ENCODE assay signal across 8 cellular contexts in the genomic region with DNA sequence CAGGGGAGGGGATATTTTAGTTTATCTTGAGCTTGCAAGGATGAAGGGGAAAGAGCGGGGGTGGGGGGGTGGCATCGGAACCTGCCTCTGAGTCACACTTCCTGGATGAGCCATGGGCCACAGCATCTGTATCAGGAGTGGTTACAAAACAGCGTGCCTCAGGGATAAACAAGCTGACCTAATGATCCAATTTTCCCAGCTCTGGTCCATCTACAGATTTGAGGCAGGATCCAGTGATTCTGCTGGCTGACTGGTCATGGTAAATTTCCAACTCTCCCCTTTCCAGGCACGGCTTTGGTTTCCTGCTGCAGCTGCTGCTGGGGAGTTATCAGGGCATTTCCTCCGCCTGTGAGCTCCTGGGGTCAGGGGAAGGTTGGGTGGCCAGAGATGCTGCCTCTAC. TPM values are rescaled to one million over a fixed set of nuclear protein-coding genes. Genes with fewer than 3 reads are reported as not detected.
DNase-seq lines count a peak whose midpoint lies in the region; ATAC-seq and TF ChIP-seq lines count a peak whose summit lies in the region.

No MANE protein-coding gene starts in this region.

- H3K27me3 ChIP-seq in neuronal stem cell (ENCODE audit: control insufficient read depth in 3 of 3, insufficient read depth in 3 of 3, low read depth in 1 of 3, low read length in 3 of 3): peaks cover 0 to under 1% (median 0%) of the 10 kb centered on the region in 3 experiments

- H3K79me1 ChIP-seq in neuronal stem cell (ENCODE audit: low read depth, low read length): no peaks in the 10 kb centered on the region

- no peak overlapping the region for H3K14ac ChIP-seq in neuronal stem cell (ENCODE audit: low read length)

- peak overlapping the region; percentile 21 for H3K18ac ChIP-seq in neuronal stem cell (ENCODE audit: low read length)

- DNase-seq in H4 (ENCODE audit: low spot score): peak; percentile 81
- DNase-seq in T-helper 22 cell (ENCODE audit: low read depth): peak; percentile 46
- DNase-seq in choroid plexus epithelial cell (ENCODE audit: low read depth): peak; percentile 84
- no peak for DNase-seq in neuronal stem cell (ENCODE audit: low spot score)
- no peak for DNase-seq in GF-D8 (lab: John Stamatoyannopoulos, UW)
- no peak for DNase-seq in NCI-H2081 treated with DMSO at 0.1 percent for 48 hours (lab: John Stamatoyannopoulos, UW)
- DNase-seq in D341Med (ENCODE audit: low spot score): no peak

- H3K4ac ChIP-seq in neuronal stem cell (ENCODE audit: low read length): no peak overlapping the region

- H3K23ac ChIP-seq in neuronal stem cell (ENCODE audit: low read depth, low read length, poor library complexity): no peak overlapping the region

- no peaks in the 10 kb centered on the region for H3K36me3 ChIP-seq in neuronal stem cell (replicated peaks in 1 of 2; ENCODE audit: control insufficient read depth in 2 of 2, insufficient read depth in 2 of 2, low read length in 2 of 2)

- no CpG with 5 or more reads among the region's 5 CpGs for WGBS in neuronal stem cell (ENCODE audit: extremely low coverage in 2 of 2, insufficient read length in 2 of 2, insufficient replicate concordance in 1 of 2), 2 donors

- H3K9ac ChIP-seq in neuronal stem cell (ENCODE audit: low read depth, low read length, poor library complexity): no peak overlapping the region

- H2BK12ac ChIP-seq in neuronal stem cell (ENCODE audit: low read length): no peak overlapping the region

- peaks cover 4 to 11% of the 10 kb centered on the region in 2 donors for H3K9me3 ChIP-seq in neuronal stem cell (replicated peaks in 1 of 2; ENCODE audit: control insufficient read depth in 2 of 2, insufficient read depth in 1 of 2, low read depth in 1 of 2, low read length in 2 of 2)

- H2AK5ac ChIP-seq in neuronal stem cell (ENCODE audit: low read depth, low read length): no peak overlapping the region

- H3K4me3 ChIP-seq in choroid plexus epithelial cell (ENCODE audit: low read depth, low read length) (no peak overlapping the region), neuronal stem cell (ENCODE audit: low read length in 2 of 2) (no peak overlapping the region)

- no peak overlapping the region for H4K91ac ChIP-seq in neuronal stem cell (ENCODE audit: low read depth, low read length, poor library complexity)

- no peak overlapping the region for H2BK5ac ChIP-seq in neuronal stem cell (ENCODE audit: low read length)

- TF ChIP-seq CTCF in choroid plexus epithelial cell (conservative IDR thresholded peaks at IDR 0.05; ENCODE audit: low read depth, low read length): no peak

- H3K4me2 ChIP-seq in neuronal stem cell (ENCODE audit: insufficient read depth, low read length, poor library complexity, severe bottlenecking): no peak overlapping the region

- no peak overlapping the region for H3K27ac ChIP-seq in neuronal stem cell (replicated peaks; ENCODE audit: low read length)

- H2AFZ ChIP-seq in neuronal stem cell (ENCODE audit: low read length): peak overlapping the region; percentile 59

- H2BK120ac ChIP-seq in neuronal stem cell (ENCODE audit: low read depth, low read length): no peak overlapping the region

- ATAC-seq in HG03354 (IDR thresholded peaks at IDR 0.05; ENCODE audit: poor library complexity, severe bottlenecking, unreplicated experiment): no peak

- H3K4me1 ChIP-seq in neuronal stem cell (ENCODE audit: control insufficient read depth in 2 of 2, insufficient read depth in 1 of 2, low read depth in 1 of 2, low read length in 2 of 2): peaks cover 6 to 11% of the 10 kb centered on the region in 2 donors

- no peak overlapping the region for H4K8ac ChIP-seq in neuronal stem cell (ENCODE audit: low read depth, low read length)

- no peak overlapping the region for H2BK15ac ChIP-seq in neuronal stem cell (ENCODE audit: low read length)

RNA-seq across cellular contexts. Expression of gene HPCAL1, which starts 4.8 kb away (rescaled TPM):
- 40.4 and 50.8 TPM in 2 replicates for total RNA-seq in H4 (2014; rRNA removed; shearing (Covaris generic))
- 10.7 TPM for polyA plus RNA-seq in neuronal stem cell (2013, experiment 1 of 2)
- polyA plus RNA-seq in neuronal stem cell (2013, experiment 2 of 2): 9.6 TPM

Comparison
In these comparisons a context has a peak if more than half of its experiments do, and no peak if none do; other contexts are left out.
1. DNase-seq: peak in H4 (single experiment), T-helper 22 cell (single experiment) and choroid plexus epithelial cell (single experiment); none in neuronal stem cell (single experiment), GF-D8 (single experiment), NCI-H2081 treated with DMSO at 0.1 percent for 48 hours (single experiment) and D341Med (single experiment).